Comparison of ENCODE assay signal across 11 cellular contexts in the genomic region with DNA sequence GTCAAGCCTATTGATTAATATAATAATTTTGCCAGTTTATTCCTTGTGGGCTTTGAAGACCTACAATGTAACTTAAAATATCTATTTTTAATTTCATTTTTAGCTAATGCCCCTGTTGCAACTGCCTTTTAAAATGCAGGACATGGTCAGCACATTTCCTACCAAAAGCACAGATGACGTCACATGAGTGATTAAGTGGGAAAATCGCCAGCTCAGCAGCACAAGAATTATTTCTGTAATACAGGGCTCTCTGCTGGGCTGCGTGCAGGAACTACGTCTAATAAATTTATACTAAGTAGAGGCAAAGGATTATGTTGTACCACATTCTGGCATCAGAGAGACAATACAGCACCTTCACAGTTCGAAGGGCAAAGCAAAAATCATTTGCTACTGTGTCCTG. TPM values are rescaled to one million over a fixed set of nuclear protein-coding genes. Genes with fewer than 3 reads are reported as not detected.
DNase-seq lines count a peak whose midpoint lies in the region; ATAC-seq and TF ChIP-seq lines count a peak whose summit lies in the region.
"Had no signal": no experiment of that assay in that cellular context is flagged by ENCODE, and none has a peak within 500 bp of the region (broad histone marks: within the 10 kb centered on the region; RNA-seq: fewer than 3 reads in every experiment).

No MANE protein-coding gene starts in this region.

- H3K4me3 Mint-ChIP-seq in Caco-2 (ENCODE audit: unreplicated experiment): no peak overlapping the region

- H3K4me1 Mint-ChIP-seq in Caco-2 (ENCODE audit: low read depth, unreplicated experiment): peaks cover 14% of the 10 kb centered on the region

- no peak overlapping the region for H3K27ac Mint-ChIP-seq in Caco-2 (ENCODE audit: unreplicated experiment)

- BruUV-seq in Caco-2 (replicated peaks; lab: Mats Ljungman, UMichigan): no TSS peak

- TF ChIP-seq CTCF in Caco-2 (IDR thresholded peaks at IDR 0.05; ENCODE audit: insufficient read depth in 1 of 2, low read depth in 1 of 2, low read length in 1 of 2, severe bottlenecking in 1 of 2, unreplicated experiment in 1 of 2): no peak

- DNase-seq in A172 (ENCODE audit: low spot score) (peak; percentile 41), RKO (ENCODE audit: low spot score) (peak; percentile 47), fibroblast of peridontal ligament (ENCODE audit: extremely low read depth) (peak; percentile 93), myocyte (ENCODE audit: low read depth) (peak; percentile 73), H7 (no peak), HuH-7 (ENCODE audit: low spot score) (no peak), Caco-2 (no peak)
- DNase-seq: T1000 had no signal

- CTCF ChIA-PET in Caco-2 (lab: Charles Lee): no interaction called here

- H3K9me3 ChIP-seq in Caco-2: no peaks in the 10 kb centered on the region
- H3K9me3 ChIP-seq: BLaER1 treated with 17β-estradiol and CSF1 and Interleukin-3, amounts not matched to agents 10 nM and 100 nM had no signal

- H3K27me3 Mint-ChIP-seq in Caco-2 (ENCODE audit: insufficient read depth, unreplicated experiment): no peaks in the 10 kb centered on the region

- H3K4me3 ChIP-seq in H7 (ENCODE audit: insufficient read depth, low read depth, low read length) (no peak overlapping the region), Caco-2 (ENCODE audit: low read depth, low read length) (no peak overlapping the region)
- H3K4me3 ChIP-seq: BLaER1 treated with 17β-estradiol and CSF1 and Interleukin-3, amounts not matched to agents 10 nM and 100 nM had no signal

- intact Hi-C loops in Caco-2 (cut with micrococcal nuclease; ENCODE audit: unreplicated experiment): no loop called here

- H3K4me1 ChIP-seq in Caco-2: peaks cover 4% of the 10 kb centered on the region; the same call in 1 of the 2 replicates
- H3K4me1 ChIP-seq: foreskin keratinocyte had no signal

- H3K27me3 ChIP-seq in H7 (ENCODE audit: control insufficient read depth, insufficient read depth, low read length): no peaks in the 10 kb centered on the region
- no peaks in the 10 kb centered on the region for H3K27me3 ChIP-seq in Caco-2 (replicated peaks; ENCODE audit: control insufficient read depth, insufficient read depth, low read length)
- H3K27me3 ChIP-seq: BLaER1 treated with 17β-estradiol and CSF1 and Interleukin-3, amounts not matched to agents 10 nM and 100 nM; foreskin keratinocyte had no signal

- H3K36me3 ChIP-seq in H7 (replicated peaks; ENCODE audit: control insufficient read depth, insufficient read depth, low read length): no peaks in the 10 kb centered on the region; the same call in 1 of the 2 replicates
- no peaks in the 10 kb centered on the region for H3K36me3 ChIP-seq in Caco-2 (ENCODE audit: control insufficient read depth, insufficient read depth, low read length)

- no peaks in the 10 kb centered on the region for H3K9me3 Mint-ChIP-seq in Caco-2 (ENCODE audit: unreplicated experiment)

- ATAC-seq in HG03196 (IDR thresholded peaks at IDR 0.05; ENCODE audit: unreplicated experiment): no peak
- ATAC-seq: foreskin keratinocyte had no signal

- POLR2A ChIA-PET in Caco-2 (lab: Charles Lee): interaction anchor here (0.6 kb wide), 1 partner anchor 265 kb away, joined by 4 read pairs; no protein-coding TSS in a partner anchor

- H3K36me3 Mint-ChIP-seq in Caco-2 (ENCODE audit: insufficient read depth, unreplicated experiment): peaks cover 44% of the 10 kb centered on the region

RNA-seq across cellular contexts. Expression of gene RACGAP1, which starts 8.2 kb away (rescaled TPM):
- total RNA-seq in A172 (2014; rRNA removed; shearing (Covaris generic)): 143 and 147 TPM in 2 replicates
- 9.6 and 12.8 TPM in 2 replicates for total RNA-seq in myocyte
- 8.9 TPM for polyA plus RNA-seq in myocyte (2012)
- total RNA-seq in H7 (2014; rRNA removed; shearing (Covaris generic)): 80.6 and 85.1 TPM in 2 replicates
- total RNA-seq in Caco-2 (2022): 122 and 131 TPM in 2 replicates

RNA-seq across cellular contexts. Expression of gene ASIC1, which starts 40.3 kb away (rescaled TPM):
- 1.6 and 3.3 TPM in 2 replicates for total RNA-seq in A172 (2014; rRNA removed; shearing (Covaris generic))
- total RNA-seq in myocyte (4.5 and 8.2 TPM in 2 replicates), Caco-2 (2022) (15.6 and 17.8 TPM in 2 replicates)
- 6.2 TPM for polyA plus RNA-seq in myocyte (2012)
- total RNA-seq in H7 (2014; rRNA removed; shearing (Covaris generic)): 0.81 and 1.2 TPM in 2 replicates

RNA-seq across cellular contexts. Expression of gene AQP6, which starts 44.3 kb away (rescaled TPM):
- total RNA-seq in A172 (2014; rRNA removed; shearing (Covaris generic)): not detected in 2 replicates
- total RNA-seq in myocyte: 0.05 TPM in 1 of 2 replicates, not detected in the other
- polyA plus RNA-seq in myocyte (2012): 0.05 TPM
- total RNA-seq in H7 (2014; rRNA removed; shearing (Covaris generic)): not detected in 2 replicates
- total RNA-seq in Caco-2 (2022): not detected in 2 replicates

RNA-seq across cellular contexts. Expression of gene AQP5, which starts 55.4 kb away (rescaled TPM):
- 0.07 TPM in 1 of 2 replicates, not detected in the other for total RNA-seq in A172 (2014; rRNA removed; shearing (Covaris generic))
- total RNA-seq in myocyte: not detected in 2 replicates
- polyA plus RNA-seq in myocyte (2012): 0.10 TPM
- 1.7 and 2.9 TPM in 2 replicates for total RNA-seq in H7 (2014; rRNA removed; shearing (Covaris generic))
- total RNA-seq in Caco-2 (2022): not detected in 2 replicates
- total RNA-seq: foreskin keratinocyte had no signal
- polyA plus RNA-seq: foreskin keratinocyte had no signal

Comparison
In these comparisons a context has a peak if more than half of its experiments do, and no peak if none do; other contexts are left out.
1. DNase-seq: peak in A172 (single experiment), RKO (single experiment), fibroblast of peridontal ligament (single experiment) and myocyte (single experiment); none in H7 (single experiment), HuH-7 (single experiment) and Caco-2 (0 of 2).